ENCODE assay signal across 15 cellular contexts in genomic region chr9:98501776-98502175, GRCh38.
"Had no signal": no experiment of that assay in that cellular context is flagged by ENCODE, and none has a peak within 500 bp of the region (broad histone marks: within the 10 kb centered on the region; RNA-seq: fewer than 3 reads in every experiment).

No MANE protein-coding gene starts in this region.

- H3K9me3 Mint-ChIP-seq: activated CD4-positive, alpha-beta memory T cell treated with anti-CD3 and anti-CD28 coated beads for 36 hours; activated T-helper 1 cell treated with anti-CD3 and anti-CD28 coated beads, Interleukin-12 subunit alpha, Interleukin-12 subunit beta, Interleukin-2, Interleukin-4 antibody, amounts not matched to agents 30 ng/mL and 10 ng/mL and 1 ng/mL, durations not matched to agents 14 hours and 24 hours and 36 hours; central memory CD8-positive, alpha-beta T cell; dendritic cell treated with granulocyte-macrophage colony-stimulating factor and Interleukin-4, amounts not matched to agents 40 ng/mL and 50 ng/mL, for 4 days had no signal

- H3K9ac ChIP-seq: neural progenitor cell had no signal

- H3K4me3 ChIP-seq: neural progenitor cell, ovary, SJSA1 had no signal

- H3K36me3 Mint-ChIP-seq: activated CD4-positive, alpha-beta memory T cell treated with anti-CD3 and anti-CD28 coated beads for 36 hours; neural progenitor cell had no signal

- DNase-seq: activated CD4-positive, alpha-beta memory T cell treated with anti-CD3 and anti-CD28 coated beads for 36 hours; activated CD4-positive, alpha-beta T cell treated with anti-CD3 and anti-CD28 coated beads for 1 hour; activated CD8-positive, alpha-beta memory T cell treated with anti-CD3 and anti-CD28 coated beads, Interleukin-2, amount 50 U/mL, for 4 hours; activated naive CD4-positive, alpha-beta T cell; erythroblast; left cardiac atrium; ovary; stimulated activated CD4-positive, alpha-beta T cell treated with anti-CD3 and anti-CD28 coated beads, Interleukin-15, amount 100 ng/mL, for 24 hours; stimulated activated CD4-positive, alpha-beta T cell treated with anti-CD3 and anti-CD28 coated beads, Interleukin-4, amount 100 ng/mL, for 4 hours; T1000 had no signal

- H3K36me3 ChIP-seq: neural progenitor cell, ovary, SJSA1 had no signal

- H3K27ac Mint-ChIP-seq: activated CD4-positive, alpha-beta memory T cell treated with anti-CD3 and anti-CD28 coated beads for 36 hours; activated T-helper 1 cell treated with anti-CD3 and anti-CD28 coated beads, Interleukin-12 subunit alpha, Interleukin-12 subunit beta, Interleukin-2, Interleukin-4 antibody, amounts not matched to agents 30 ng/mL and 10 ng/mL and 1 ng/mL, durations not matched to agents 14 hours and 24 hours and 36 hours; dendritic cell treated with granulocyte-macrophage colony-stimulating factor and Interleukin-4, amounts not matched to agents 40 ng/mL and 50 ng/mL, for 4 days had no signal

- H2AFZ ChIP-seq: neural progenitor cell had no signal

- H3K9me3 ChIP-seq: ovary, SJSA1 had no signal

- H3K4me3 Mint-ChIP-seq: activated CD4-positive, alpha-beta memory T cell treated with anti-CD3 and anti-CD28 coated beads for 36 hours; activated T-helper 1 cell treated with anti-CD3 and anti-CD28 coated beads, Interleukin-12 subunit alpha, Interleukin-12 subunit beta, Interleukin-2, Interleukin-4 antibody, amounts not matched to agents 30 ng/mL and 10 ng/mL and 1 ng/mL, durations not matched to agents 14 hours and 24 hours and 36 hours; central memory CD8-positive, alpha-beta T cell; dendritic cell treated with granulocyte-macrophage colony-stimulating factor and Interleukin-4, amounts not matched to agents 40 ng/mL and 50 ng/mL, for 4 days; neural progenitor cell had no signal

- H3K4me1 ChIP-seq: neural progenitor cell, SJSA1 had no signal

- H3K4me2 ChIP-seq: neural progenitor cell had no signal

- H3K27ac ChIP-seq: neural progenitor cell, ovary, SJSA1 had no signal

- H3K4me1 Mint-ChIP-seq: central memory CD8-positive, alpha-beta T cell had no signal

- H3K27me3 ChIP-seq: neural progenitor cell, ovary, SJSA1 had no signal
